10 cellular contexts compared by ENCODE assay signal in the genomic region with DNA sequence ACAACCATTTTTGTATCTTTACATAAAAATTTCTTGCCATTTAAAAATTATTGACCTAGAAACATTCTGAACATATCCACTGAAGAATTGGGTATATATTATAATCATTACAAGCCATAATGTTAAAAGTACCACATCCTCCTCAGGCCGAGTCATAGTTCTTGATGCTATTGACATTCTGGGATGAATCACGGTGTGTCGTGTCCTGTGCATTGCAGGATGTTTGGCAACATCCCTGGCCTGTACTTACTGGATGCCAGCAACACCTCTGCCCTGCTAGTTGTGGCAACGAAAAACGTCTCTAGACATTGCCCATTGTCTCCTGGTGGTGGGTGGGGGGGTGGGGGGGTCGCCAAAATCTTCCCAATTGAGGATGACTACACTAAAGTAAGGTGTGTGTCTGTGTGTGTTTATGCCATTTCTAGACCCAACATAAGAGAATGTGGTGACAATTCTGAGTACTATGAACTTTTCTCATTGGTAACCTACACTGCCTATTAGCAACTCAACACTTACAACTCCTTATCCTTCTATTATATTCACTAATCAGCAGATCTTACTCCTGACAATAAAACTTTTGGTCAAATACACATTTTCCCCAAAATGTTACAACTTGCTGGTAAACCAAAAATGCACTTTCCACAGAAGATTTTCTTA.
DNase-seq lines count a peak whose midpoint lies in the region; ATAC-seq and TF ChIP-seq lines count a peak whose summit lies in the region.
"Had no signal": no experiment of that assay in that cellular context is flagged by ENCODE, and none has a peak within 500 bp of the region (broad histone marks: within the 10 kb centered on the region; RNA-seq: fewer than 3 reads in every experiment).

No MANE protein-coding gene starts in this region.

- peak overlapping the region; percentile 79 for H3K27ac Mint-ChIP-seq in activated CD4-positive, alpha-beta T cell treated with anti-CD3 and anti-CD28 coated beads for 36 hours
- H3K27ac Mint-ChIP-seq in stimulated activated memory B cell treated with anti-CD40 and anti-IgM and Interleukin-4, amounts not matched to agents 10 μg/mL and 1 μg/mL and 100 μg/mL, for 72 hours, result peak overlapping the region; percentile 58

- peaks cover 1% of the 10 kb centered on the region for H3K9me3 Mint-ChIP-seq in activated CD4-positive, alpha-beta T cell treated with anti-CD3 and anti-CD28 coated beads for 36 hours (ENCODE audit: low read depth)
- no peaks in the 10 kb centered on the region for H3K9me3 Mint-ChIP-seq in stimulated activated memory B cell treated with anti-CD40 and anti-IgM and Interleukin-4, amounts not matched to agents 10 μg/mL and 1 μg/mL and 100 μg/mL, for 72 hours

- TF ChIP-seq CTCF in RWPE2 (IDR thresholded peaks at IDR 0.05; ENCODE audit: poor library complexity, severe bottlenecking), result no peak
- TF ChIP-seq CTCF in prostate gland (IDR thresholded peaks at IDR 0.05), result no peak

- peaks cover 36% of the 10 kb centered on the region for H3K4me1 ChIP-seq in RWPE2 (ENCODE audit: insufficient read depth, poor library complexity, severe bottlenecking)
- peaks cover 4% of the 10 kb centered on the region for H3K4me1 ChIP-seq in prostate gland (replicated peaks)

- H3K36me3 ChIP-seq in RWPE2 (ENCODE audit: low read depth), result peaks cover 8% of the 10 kb centered on the region
- no peaks in the 10 kb centered on the region for H3K36me3 ChIP-seq in prostate gland

- POLR2A ChIA-PET in activated CD4-positive, alpha-beta T cell treated with anti-CD3 and anti-CD28 coated beads for 36 hours (lab: Charles Lee), result interaction anchor here (0.9 kb wide), 1 partner anchor 20 kb away, joined by 4 read pairs; no protein-coding TSS in a partner anchor

- H3K36me3 Mint-ChIP-seq in activated CD4-positive, alpha-beta T cell treated with anti-CD3 and anti-CD28 coated beads for 36 hours (ENCODE audit: low read depth), result peaks cover 68% of the 10 kb centered on the region
- H3K36me3 Mint-ChIP-seq in stimulated activated memory B cell treated with anti-CD40 and anti-IgM and Interleukin-4, amounts not matched to agents 10 μg/mL and 1 μg/mL and 100 μg/mL, for 72 hours, result peaks cover 61% of the 10 kb centered on the region

- peak overlapping the region; percentile 76 for H3K27ac ChIP-seq in RWPE2 (ENCODE audit: poor library complexity, severe bottlenecking)
- H3K27ac ChIP-seq in prostate gland, result no peak overlapping the region

- no peaks in the 10 kb centered on the region for H3K27me3 ChIP-seq in RWPE2 (ENCODE audit: insufficient read depth, poor library complexity, severe bottlenecking)
- no peaks in the 10 kb centered on the region for H3K27me3 ChIP-seq in prostate gland (replicated peaks; ENCODE audit: insufficient read depth)

- no peaks in the 10 kb centered on the region for H3K27me3 Mint-ChIP-seq in activated CD4-positive, alpha-beta T cell treated with anti-CD3 and anti-CD28 coated beads for 36 hours
- no peaks in the 10 kb centered on the region for H3K27me3 Mint-ChIP-seq in stimulated activated memory B cell treated with anti-CD40 and anti-IgM and Interleukin-4, amounts not matched to agents 10 μg/mL and 1 μg/mL and 100 μg/mL, for 72 hours

- H3K4me3 ChIP-seq in RWPE2 (ENCODE audit: severe bottlenecking) (no peak overlapping the region), prostate gland (no peak overlapping the region)

- H3K4me1 Mint-ChIP-seq in activated CD4-positive, alpha-beta T cell treated with anti-CD3 and anti-CD28 coated beads for 36 hours, result peaks cover 91% of the 10 kb centered on the region
- peaks cover 77% of the 10 kb centered on the region for H3K4me1 Mint-ChIP-seq in stimulated activated memory B cell treated with anti-CD40 and anti-IgM and Interleukin-4, amounts not matched to agents 10 μg/mL and 1 μg/mL and 100 μg/mL, for 72 hours

- DNase-seq in activated CD4-positive, alpha-beta T cell treated with anti-CD3 and anti-CD28 coated beads for 36 hours, result peak; percentile 67
- DNase-seq in activated CD4-positive, alpha-beta T cell treated with anti-CD3 and anti-CD28 coated beads for 4 hours, result no peak
- peak; percentile 78 for DNase-seq in RWPE2 (ENCODE audit: low spot score)
- peak; percentile 83 for DNase-seq in fibroblast of peridontal ligament (ENCODE audit: extremely low read depth)
- no peak for DNase-seq in prostate gland (ENCODE audit: low spot score)
- DNase-seq: cerebellar nuclear complex, NCI-H1436 treated with DMSO at 0.1 percent for 48 hours had no signal

- ATAC-seq in activated CD4-positive, alpha-beta T cell treated with anti-CD3 and anti-CD28 coated beads for 36 hours, result peak; percentile 85
- ATAC-seq in RWPE2 (ENCODE audit: low read depth), result peak; percentile 95
- no peak for ATAC-seq in stimulated activated memory B cell treated with anti-CD40 and anti-IgM and Interleukin-4, amounts not matched to agents 10 μg/mL and 1 μg/mL and 100 μg/mL, for 72 hours
- no peak for ATAC-seq in GM18498 (IDR thresholded peaks at IDR 0.05; ENCODE audit: unreplicated experiment)
- no peak for ATAC-seq in HG02763 (IDR thresholded peaks at IDR 0.05; ENCODE audit: unreplicated experiment)

- no peaks in the 10 kb centered on the region for H3K9me3 ChIP-seq in RWPE2 (ENCODE audit: severe bottlenecking)
- H3K9me3 ChIP-seq in prostate gland, result no peaks in the 10 kb centered on the region

- TF ChIP-seq POLR2A in prostate gland (IDR thresholded peaks at IDR 0.05), result no peak

- CTCF ChIA-PET in activated CD4-positive, alpha-beta T cell treated with anti-CD3 and anti-CD28 coated beads for 36 hours (lab: Charles Lee), result interaction anchor here (2.5 kb wide), 1 partner anchor 11 kb away, joined by 10 read pairs; no protein-coding TSS in a partner anchor

- WGBS in prostate gland, result 58% methylated on average over 6 of the region's 6 CpGs

- intact Hi-C loops in activated CD4-positive, alpha-beta T cell treated with anti-CD3 and anti-CD28 coated beads for 36 hours (cut with DNase I, micrococcal nuclease), result no loop called here
- intact Hi-C loops in prostate gland (cut with DNase I), result no loop called here

- H3K4me3 Mint-ChIP-seq in activated CD4-positive, alpha-beta T cell treated with anti-CD3 and anti-CD28 coated beads for 36 hours, result no peak overlapping the region
- no peak overlapping the region for H3K4me3 Mint-ChIP-seq in stimulated activated memory B cell treated with anti-CD40 and anti-IgM and Interleukin-4, amounts not matched to agents 10 μg/mL and 1 μg/mL and 100 μg/mL, for 72 hours

Comparison
In these comparisons a context has a peak if more than half of its experiments do, and no peak if none do; other contexts are left out.
1. DNase-seq: peak in activated CD4-positive, alpha-beta T cell treated with anti-CD3 and anti-CD28 coated beads for 36 hours (single experiment), RWPE2 (single experiment) and fibroblast of peridontal ligament (single experiment); none in activated CD4-positive, alpha-beta T cell treated with anti-CD3 and anti-CD28 coated beads for 4 hours (0 of 2) and prostate gland (single experiment).
2. ATAC-seq: peak in activated CD4-positive, alpha-beta T cell treated with anti-CD3 and anti-CD28 coated beads for 36 hours (single experiment) and RWPE2 (single experiment); none in stimulated activated memory B cell treated with anti-CD40 and anti-IgM and Interleukin-4, amounts not matched to agents 10 μg/mL and 1 μg/mL and 100 μg/mL, for 72 hours (single experiment), GM18498 (single experiment) and HG02763 (single experiment).